ENCODE assay signal across 8 cellular contexts in genomic region chr11:113305440-113306336, GRCh38. TPM values are rescaled to one million over a fixed set of nuclear protein-coding genes. Genes with fewer than 3 reads are reported as not detected.
A peak's percentile ranks its signal among the peaks of the same experiment; 100 is the strongest.
DNase-seq lines count a peak whose midpoint lies in the region; ATAC-seq, FAIRE-seq and TF ChIP-seq lines count a peak whose summit lies in the region.

No MANE protein-coding gene starts in this region.

- H3K4me1 ChIP-seq in endothelial cell of umbilical vein (ENCODE audit: control insufficient read depth, extremely low read depth, insufficient read depth, low read length): no peaks in the 10 kb centered on the region

- peak; percentile 84 to 94 for TF ChIP-seq CTCF in endothelial cell of umbilical vein (IDR thresholded peaks at IDR 0.05; ENCODE audit: extremely low read depth in 1 of 2, insufficient read depth in 1 of 2, low read depth in 1 of 2, low read length in 2 of 2)

- no peaks in the 10 kb centered on the region for H3K9me3 Mint-ChIP-seq in naive B cell

- H3K9me3 ChIP-seq in endothelial cell of umbilical vein (replicated peaks; ENCODE audit: control insufficient read depth, insufficient read depth, low read length): no peaks in the 10 kb centered on the region

- FAIRE-seq in endothelial cell of umbilical vein (lab: Jason Lieb, UNC): peak; percentile 88

- intact Hi-C loops in Right ventricle myocardium inferior (cut with DNase I) (loop anchor here (1.0 to 10.0 kb wide), 3 partner anchors 227 to 489 kb away; no protein-coding TSS in a partner anchor), cardiac septum (cut with DNase I) (loop anchor here (1.0 to 2.0 kb wide), 2 partner anchors 227 to 426 kb away; no protein-coding TSS in a partner anchor), endothelial cell of umbilical vein (cut with micrococcal nuclease) (loop anchor here (1.0 to 2.0 kb wide), 3 partner anchors 227 to 491 kb away; no protein-coding TSS in a partner anchor)

- H3K4me3 Mint-ChIP-seq in naive B cell: no peak overlapping the region

- TF ChIP-seq POLR2A in endothelial cell of umbilical vein (IDR thresholded peaks at IDR 0.05; ENCODE audit: low read depth, low read length): no peak

- CTCF ChIA-PET in endothelial cell of umbilical vein (lab: Charles Lee): interaction anchor here (0.7 to 5.1 kb wide), 10 partner anchors 9 to 718 kb away, joined by 3 to 67 read pairs (median 6); partner anchors contain the start of gene TTC12

- dilution Hi-C loops in endothelial cell of umbilical vein (cut with MboI; ENCODE audit: extremely low pct_ligation_motif_present, low sequenced_read_pairs): no loop called here

- H3K36me3 Mint-ChIP-seq in naive B cell: no peaks in the 10 kb centered on the region

- peaks cover 14 to 21% (median 19%) of the 10 kb centered on the region in 3 donors for H3K27me3 Mint-ChIP-seq in naive B cell

- H2AFZ ChIP-seq in endothelial cell of umbilical vein (ENCODE audit: low read depth, low read length): no peak overlapping the region

- no TSS peak for BruUV-seq in endothelial cell of umbilical vein (replicated peaks; lab: Mats Ljungman, UMichigan)

- peaks cover 2 to 5% of the 10 kb centered on the region in 2 experiments for H3K27me3 ChIP-seq in endothelial cell of umbilical vein (ENCODE audit: control insufficient read depth in 2 of 2, insufficient read depth in 2 of 2, low read length in 2 of 2)

- H3K9ac ChIP-seq in endothelial cell of umbilical vein (replicated peaks; ENCODE audit: extremely low read depth, insufficient read depth, low read length): no peak overlapping the region

- H3K36me3 ChIP-seq in endothelial cell of umbilical vein (ENCODE audit: control insufficient read depth in 2 of 2, extremely low read depth in 1 of 2, insufficient read depth in 2 of 2, low read length in 2 of 2): no peaks in the 10 kb centered on the region

- DNase-seq in Right ventricle myocardium inferior (ENCODE audit: missing footprints) (peak; percentile 87), cardiac septum (ENCODE audit: low spot score) (no peak), NCI-H748 treated with DMSO at 0.1 percent for 48 hours (lab: John Stamatoyannopoulos, UW) (peak; percentile 12), endothelial cell of umbilical vein (ENCODE audit: low read depth, low spot score) (peak; percentile 60), naive B cell (peak; percentile 56)
- DNase-seq in activated CD8-positive, alpha-beta memory T cell treated with anti-CD3 and anti-CD28 coated beads for 48 hours (ENCODE audit: low read depth in 2 of 3, low spot score in 2 of 3): peak in 2 of 3 experiments; percentile 37 to 42
- peak; percentile 35 to 45 for DNase-seq in stimulated activated CD8-positive, alpha-beta memory T cell treated with anti-CD3 and anti-CD28 coated beads, Interleukin-7, amount 100 ng/mL, for 48 hours (ENCODE audit: extremely low read depth in 1 of 2, low read depth in 1 of 2)

- H3K27ac Mint-ChIP-seq in naive B cell: no peak overlapping the region

- POLR2A ChIA-PET in endothelial cell of umbilical vein (lab: Charles Lee): no interaction called here

- no peaks in the 10 kb centered on the region for H4K20me1 ChIP-seq in endothelial cell of umbilical vein (replicated peaks; ENCODE audit: control insufficient read depth, extremely low read depth, insufficient read depth, low read length)

- ATAC-seq in Right ventricle myocardium inferior (peak; percentile 88), HG03139 (IDR thresholded peaks at IDR 0.05; ENCODE audit: unreplicated experiment) (peak; percentile 61), naive B cell (ENCODE audit: low read depth in 2 of 2) (peak; percentile 84 to 91)

- no peak overlapping the region for H3K4me3 ChIP-seq in endothelial cell of umbilical vein (replicated peaks in 1 of 3; ENCODE audit: insufficient read depth in 1 of 3, low read depth in 1 of 3, low read length in 3 of 3)

- no peak overlapping the region for H3K4me2 ChIP-seq in endothelial cell of umbilical vein (ENCODE audit: insufficient read depth, low read length)

- no peak overlapping the region for H3K27ac ChIP-seq in endothelial cell of umbilical vein (ENCODE audit: insufficient read depth, low read depth, low read length)

- H3K79me2 ChIP-seq in endothelial cell of umbilical vein (ENCODE audit: control insufficient read depth, insufficient read depth, low read length): no peaks in the 10 kb centered on the region

- no peaks in the 10 kb centered on the region for H3K9me1 ChIP-seq in endothelial cell of umbilical vein (replicated peaks; ENCODE audit: control insufficient read depth, extremely low read depth, insufficient read depth, low read length)

- H3K4me1 Mint-ChIP-seq in naive B cell: no peaks in the 10 kb centered on the region

TF ChIP-seq in endothelial cell of umbilical vein, 7 proteins besides CTCF, POLR2A, EP300 and RAD21:
- TF ChIP-seq EZH2 (IDR thresholded peaks at IDR 0.05; ENCODE audit: borderline replicate concordance, low read depth, low read length, severe bottlenecking): no peak
TF ChIP-seq in endothelial cell of umbilical vein: peak in this region for 0.

RNA-seq across cellular contexts. Expression of gene TTC12, which starts 8.7 kb away (rescaled TPM):
- 5.3 TPM for total RNA-seq in Right ventricle myocardium inferior
- 12.0 TPM for total RNA-seq in cardiac septum
- total RNA-seq in endothelial cell of umbilical vein: 2.2 and 5.2 TPM in 2 replicates
- polyA plus RNA-seq in endothelial cell of umbilical vein: 2.5 and 2.9 TPM in 2 replicates
- 3.3 and 3.6 TPM in 2 replicates for polyA plus RNA-seq in endothelial cell of umbilical vein (2011; cell fraction: cytosol; rRNA removed)
- 8.7 and 12.5 TPM in 2 replicates for polyA plus RNA-seq in endothelial cell of umbilical vein (2011; cell fraction: nucleus; rRNA removed)
- 2.2 and 4.9 TPM in 2 replicates for polyA plus RNA-seq in endothelial cell of umbilical vein (2012)
- polyA minus RNA-seq in endothelial cell of umbilical vein: 4.5 and 8.9 TPM in 2 replicates
- 1.8 TPM for polyA minus RNA-seq in endothelial cell of umbilical vein (2011; cell fraction: cytosol; rRNA and poly(A)+ RNA removed)
- 7.1 and 7.8 TPM in 2 replicates for polyA minus RNA-seq in endothelial cell of umbilical vein (2011; cell fraction: nucleus; rRNA and poly(A)+ RNA removed)
- 10 to 100 TPM in 3 of 6 donors, 1 to 10 TPM in 3; 7.4 to 13.3 (median 10.5) TPM for polyA plus RNA-seq in naive B cell (ENCODE audit: low read depth in 6 of 6)
